Comparison of ENCODE assay signal across 1 cellular context in the genomic region with DNA sequence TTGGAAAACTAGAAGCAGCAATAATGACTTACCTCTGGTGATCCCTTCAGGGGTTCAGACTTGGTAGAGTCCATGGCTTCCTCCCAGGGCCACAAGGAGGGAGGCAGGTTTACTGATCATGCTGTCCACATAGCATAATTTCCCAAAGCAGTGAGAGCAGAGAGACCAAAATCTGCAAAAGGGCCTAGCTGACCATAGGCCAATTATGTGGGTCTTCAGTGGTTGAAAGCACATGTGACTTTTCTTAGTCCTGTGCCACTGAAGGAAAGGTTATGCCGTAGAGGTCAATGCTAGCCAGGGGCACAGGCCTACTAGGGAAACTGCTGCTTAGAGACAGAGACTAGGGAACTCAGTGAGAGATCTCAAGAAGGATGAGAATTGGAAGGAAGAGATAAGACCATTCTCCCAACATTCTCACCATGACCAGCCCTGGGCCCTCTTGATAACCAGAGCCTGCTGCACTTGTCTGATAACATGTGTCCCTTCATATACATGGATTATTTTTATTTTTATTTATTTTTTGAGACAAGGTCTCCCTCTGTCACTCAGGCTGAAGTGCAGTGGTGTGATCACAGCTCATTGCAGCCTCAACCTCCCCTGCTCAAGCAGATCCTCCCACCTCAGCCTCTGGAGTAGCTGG.
A peak's percentile ranks its signal among the peaks of the same experiment; 100 is the strongest.
TF ChIP-seq lines count a peak whose summit lies in the region.

No MANE protein-coding gene starts in this region.

TF ChIP-seq in K562, 482 proteins besides CTCF, POLR2A, EP300 and RAD21 (continued from another document and continues in another):
- TF ChIP-seq, protein P1, sequence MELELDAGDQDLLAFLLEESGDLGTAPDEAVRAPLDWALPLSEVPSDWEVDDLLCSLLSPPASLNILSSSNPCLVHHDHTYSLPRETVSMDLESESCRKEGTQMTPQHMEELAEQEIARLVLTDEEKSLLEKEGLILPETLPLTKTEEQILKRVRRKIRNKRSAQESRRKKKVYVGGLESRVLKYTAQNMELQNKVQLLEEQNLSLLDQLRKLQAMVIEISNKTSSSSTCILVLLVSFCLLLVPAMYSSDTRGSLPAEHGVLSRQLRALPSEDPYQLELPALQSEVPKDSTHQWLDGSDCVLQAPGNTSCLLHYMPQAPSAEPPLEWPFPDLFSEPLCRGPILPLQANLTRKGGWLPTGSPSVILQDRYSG (tag; conservative IDR thresholded peaks at IDR 0.05; ENCODE audit: low read depth) = peak; percentile 93
- TF ChIP-seq PPARD (CRISPR knock-in tag; IDR thresholded peaks at IDR 0.05) = no peak
- no peak for TF ChIP-seq ZBTB34 (CRISPR knock-in tag; IDR thresholded peaks at IDR 0.05)
- TF ChIP-seq MYNN (IDR thresholded peaks at IDR 0.05) = peak; percentile 96
- TF ChIP-seq MYNN (CRISPR knock-in tag; IDR thresholded peaks at IDR 0.05) = no peak
- TF ChIP-seq ZNF449 (CRISPR knock-in tag; IDR thresholded peaks at IDR 0.05) = peak; percentile 22; the same call in 1 of the 2 replicates
- TF ChIP-seq ASH1L (IDR thresholded peaks at IDR 0.05; ENCODE audit: borderline replicate concordance, low read depth, partially characterized antibody) = peak; percentile 48
- TF ChIP-seq SPI1 (IDR thresholded peaks at IDR 0.05; ENCODE audit: borderline replicate concordance, low read depth, low read length) = peak; percentile 68; the same call in 1 of the 2 replicates
- TF ChIP-seq, protein P2, sequence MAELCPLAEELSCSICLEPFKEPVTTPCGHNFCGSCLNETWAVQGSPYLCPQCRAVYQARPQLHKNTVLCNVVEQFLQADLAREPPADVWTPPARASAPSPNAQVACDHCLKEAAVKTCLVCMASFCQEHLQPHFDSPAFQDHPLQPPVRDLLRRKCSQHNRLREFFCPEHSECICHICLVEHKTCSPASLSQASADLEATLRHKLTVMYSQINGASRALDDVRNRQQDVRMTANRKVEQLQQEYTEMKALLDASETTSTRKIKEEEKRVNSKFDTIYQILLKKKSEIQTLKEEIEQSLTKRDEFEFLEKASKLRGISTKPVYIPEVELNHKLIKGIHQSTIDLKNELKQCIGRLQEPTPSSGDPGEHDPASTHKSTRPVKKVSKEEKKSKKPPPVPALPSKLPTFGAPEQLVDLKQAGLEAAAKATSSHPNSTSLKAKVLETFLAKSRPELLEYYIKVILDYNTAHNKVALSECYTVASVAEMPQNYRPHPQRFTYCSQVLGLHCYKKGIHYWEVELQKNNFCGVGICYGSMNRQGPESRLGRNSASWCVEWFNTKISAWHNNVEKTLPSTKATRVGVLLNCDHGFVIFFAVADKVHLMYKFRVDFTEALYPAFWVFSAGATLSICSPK (IDR thresholded peaks at IDR 0.05; ENCODE audit: borderline replicate concordance) = no peak
- TF ChIP-seq SMAD4 (CRISPR knock-in tag; conservative IDR thresholded peaks at IDR 0.05) = peak; percentile 92
- no peak for TF ChIP-seq MYBL2 (IDR thresholded peaks at IDR 0.05; ENCODE audit: low read depth)
- TF ChIP-seq MYBL2 (CRISPR knock-in tag; IDR thresholded peaks at IDR 0.05; ENCODE audit: borderline replicate concordance) = no peak
- TF ChIP-seq STAT5B (CRISPR knock-in tag; IDR thresholded peaks at IDR 0.05) = no peak
- no peak; the same call in 1 of the 2 replicates for TF ChIP-seq DNMT1 (IDR thresholded peaks at IDR 0.05)
- TF ChIP-seq ZNF217 (CRISPR knock-in tag; IDR thresholded peaks at IDR 0.05) = no peak
- TF ChIP-seq ZFP36 (IDR thresholded peaks at IDR 0.05; ENCODE audit: low read depth, low read length, partially characterized antibody) = peak; percentile 15
- no peak; the same call in 1 of the 2 replicates for TF ChIP-seq ZFP1 (CRISPR knock-in tag; IDR thresholded peaks at IDR 0.05)
- TF ChIP-seq RHOXF2B (CRISPR knock-in tag; conservative IDR thresholded peaks at IDR 0.05) = peak; percentile 69; the same call in 1 of the 2 replicates
- no peak for TF ChIP-seq ZNF408 (CRISPR knock-in tag; IDR thresholded peaks at IDR 0.05; ENCODE audit: low read depth)
- TF ChIP-seq, protein P3, sequence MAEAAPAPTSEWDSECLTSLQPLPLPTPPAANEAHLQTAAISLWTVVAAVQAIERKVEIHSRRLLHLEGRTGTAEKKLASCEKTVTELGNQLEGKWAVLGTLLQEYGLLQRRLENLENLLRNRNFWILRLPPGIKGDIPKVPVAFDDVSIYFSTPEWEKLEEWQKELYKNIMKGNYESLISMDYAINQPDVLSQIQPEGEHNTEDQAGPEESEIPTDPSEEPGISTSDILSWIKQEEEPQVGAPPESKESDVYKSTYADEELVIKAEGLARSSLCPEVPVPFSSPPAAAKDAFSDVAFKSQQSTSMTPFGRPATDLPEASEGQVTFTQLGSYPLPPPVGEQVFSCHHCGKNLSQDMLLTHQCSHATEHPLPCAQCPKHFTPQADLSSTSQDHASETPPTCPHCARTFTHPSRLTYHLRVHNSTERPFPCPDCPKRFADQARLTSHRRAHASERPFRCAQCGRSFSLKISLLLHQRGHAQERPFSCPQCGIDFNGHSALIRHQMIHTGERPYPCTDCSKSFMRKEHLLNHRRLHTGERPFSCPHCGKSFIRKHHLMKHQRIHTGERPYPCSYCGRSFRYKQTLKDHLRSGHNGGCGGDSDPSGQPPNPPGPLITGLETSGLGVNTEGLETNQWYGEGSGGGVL (CRISPR knock-in tag; IDR thresholded peaks at IDR 0.05) = no peak
- TF ChIP-seq NUFIP1 (IDR thresholded peaks at IDR 0.05; ENCODE audit: partially characterized antibody) = no peak
- TF ChIP-seq RBM17 (IDR thresholded peaks at IDR 0.05; ENCODE audit: borderline replicate concordance, low read depth, low read length) = no peak
- TF ChIP-seq ATF3 (IDR thresholded peaks at IDR 0.05) = peak; percentile 54
- no peak for TF ChIP-seq ATF3 (CRISPR knock-in tag; conservative IDR thresholded peaks at IDR 0.05)
- peak; percentile 66; the same call in 1 of the 2 replicates for TF ChIP-seq ZNF174 (CRISPR knock-in tag; IDR thresholded peaks at IDR 0.05)
- TF ChIP-seq KAT2B (IDR thresholded peaks at IDR 0.05; ENCODE audit: low read depth, low read length) = no peak
- TF ChIP-seq KLF13 (tag; IDR thresholded peaks at IDR 0.05; ENCODE audit: borderline replicate concordance, low read depth) = peak; percentile 38; the same call in 1 of the 2 replicates
- TF ChIP-seq, protein P4, sequence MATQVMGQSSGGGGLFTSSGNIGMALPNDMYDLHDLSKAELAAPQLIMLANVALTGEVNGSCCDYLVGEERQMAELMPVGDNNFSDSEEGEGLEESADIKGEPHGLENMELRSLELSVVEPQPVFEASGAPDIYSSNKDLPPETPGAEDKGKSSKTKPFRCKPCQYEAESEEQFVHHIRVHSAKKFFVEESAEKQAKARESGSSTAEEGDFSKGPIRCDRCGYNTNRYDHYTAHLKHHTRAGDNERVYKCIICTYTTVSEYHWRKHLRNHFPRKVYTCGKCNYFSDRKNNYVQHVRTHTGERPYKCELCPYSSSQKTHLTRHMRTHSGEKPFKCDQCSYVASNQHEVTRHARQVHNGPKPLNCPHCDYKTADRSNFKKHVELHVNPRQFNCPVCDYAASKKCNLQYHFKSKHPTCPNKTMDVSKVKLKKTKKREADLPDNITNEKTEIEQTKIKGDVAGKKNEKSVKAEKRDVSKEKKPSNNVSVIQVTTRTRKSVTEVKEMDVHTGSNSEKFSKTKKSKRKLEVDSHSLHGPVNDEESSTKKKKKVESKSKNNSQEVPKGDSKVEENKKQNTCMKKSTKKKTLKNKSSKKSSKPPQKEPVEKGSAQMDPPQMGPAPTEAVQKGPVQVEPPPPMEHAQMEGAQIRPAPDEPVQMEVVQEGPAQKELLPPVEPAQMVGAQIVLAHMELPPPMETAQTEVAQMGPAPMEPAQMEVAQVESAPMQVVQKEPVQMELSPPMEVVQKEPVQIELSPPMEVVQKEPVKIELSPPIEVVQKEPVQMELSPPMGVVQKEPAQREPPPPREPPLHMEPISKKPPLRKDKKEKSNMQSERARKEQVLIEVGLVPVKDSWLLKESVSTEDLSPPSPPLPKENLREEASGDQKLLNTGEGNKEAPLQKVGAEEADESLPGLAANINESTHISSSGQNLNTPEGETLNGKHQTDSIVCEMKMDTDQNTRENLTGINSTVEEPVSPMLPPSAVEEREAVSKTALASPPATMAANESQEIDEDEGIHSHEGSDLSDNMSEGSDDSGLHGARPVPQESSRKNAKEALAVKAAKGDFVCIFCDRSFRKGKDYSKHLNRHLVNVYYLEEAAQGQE (CRISPR knock-in tag; IDR thresholded peaks at IDR 0.05; ENCODE audit: low read depth) = no peak; the same call in 1 of the 2 replicates
- TF ChIP-seq NFYB (IDR thresholded peaks at IDR 0.05; ENCODE audit: extremely low read depth, insufficient read length) = no peak
- peak; percentile 85 for TF ChIP-seq ZKSCAN8 (CRISPR knock-in tag; IDR thresholded peaks at IDR 0.05)
- peak; percentile 81 for TF ChIP-seq ATF4 (CRISPR knock-in tag; IDR thresholded peaks at IDR 0.05)
- no peak for TF ChIP-seq SAFB (IDR thresholded peaks at IDR 0.05; ENCODE audit: borderline replicate concordance, low read depth, low read length)
- TF ChIP-seq SOX6 (IDR thresholded peaks at IDR 0.05) = peak; percentile 99
- TF ChIP-seq ZNF696 (CRISPR knock-in tag; conservative IDR thresholded peaks at IDR 0.05) = no peak
- TF ChIP-seq THAP12 (CRISPR knock-in tag; IDR thresholded peaks at IDR 0.05) = peak; percentile 67
- TF ChIP-seq, protein P5, sequence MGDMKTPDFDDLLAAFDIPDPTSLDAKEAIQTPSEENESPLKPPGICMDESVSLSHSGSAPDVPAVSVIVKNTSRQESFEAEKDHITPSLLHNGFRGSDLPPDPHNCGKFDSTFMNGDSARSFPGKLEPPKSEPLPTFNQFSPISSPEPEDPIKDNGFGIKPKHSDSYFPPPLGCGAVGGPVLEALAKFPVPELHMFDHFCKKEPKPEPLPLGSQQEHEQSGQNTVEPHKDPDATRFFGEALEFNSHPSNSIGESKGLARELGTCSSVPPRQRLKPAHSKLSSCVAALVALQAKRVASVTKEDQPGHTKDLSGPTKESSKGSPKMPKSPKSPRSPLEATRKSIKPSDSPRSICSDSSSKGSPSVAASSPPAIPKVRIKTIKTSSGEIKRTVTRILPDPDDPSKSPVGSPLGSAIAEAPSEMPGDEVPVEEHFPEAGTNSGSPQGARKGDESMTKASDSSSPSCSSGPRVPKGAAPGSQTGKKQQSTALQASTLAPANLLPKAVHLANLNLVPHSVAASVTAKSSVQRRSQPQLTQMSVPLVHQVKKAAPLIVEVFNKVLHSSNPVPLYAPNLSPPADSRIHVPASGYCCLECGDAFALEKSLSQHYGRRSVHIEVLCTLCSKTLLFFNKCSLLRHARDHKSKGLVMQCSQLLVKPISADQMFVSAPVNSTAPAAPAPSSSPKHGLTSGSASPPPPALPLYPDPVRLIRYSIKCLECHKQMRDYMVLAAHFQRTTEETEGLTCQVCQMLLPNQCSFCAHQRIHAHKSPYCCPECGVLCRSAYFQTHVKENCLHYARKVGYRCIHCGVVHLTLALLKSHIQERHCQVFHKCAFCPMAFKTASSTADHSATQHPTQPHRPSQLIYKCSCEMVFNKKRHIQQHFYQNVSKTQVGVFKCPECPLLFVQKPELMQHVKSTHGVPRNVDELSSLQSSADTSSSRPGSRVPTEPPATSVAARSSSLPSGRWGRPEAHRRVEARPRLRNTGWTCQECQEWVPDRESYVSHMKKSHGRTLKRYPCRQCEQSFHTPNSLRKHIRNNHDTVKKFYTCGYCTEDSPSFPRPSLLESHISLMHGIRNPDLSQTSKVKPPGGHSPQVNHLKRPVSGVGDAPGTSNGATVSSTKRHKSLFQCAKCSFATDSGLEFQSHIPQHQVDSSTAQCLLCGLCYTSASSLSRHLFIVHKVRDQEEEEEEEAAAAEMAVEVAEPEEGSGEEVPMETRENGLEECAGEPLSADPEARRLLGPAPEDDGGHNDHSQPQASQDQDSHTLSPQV (IDR thresholded peaks at IDR 0.05) = no peak
- TF ChIP-seq ZNF444 (CRISPR knock-in tag; IDR thresholded peaks at IDR 0.05) = 0 out of 2 replicates have a peak, but pooled peaks have one; percentile 20
